8 cellular contexts compared by ENCODE assay signal in the genomic region with DNA sequence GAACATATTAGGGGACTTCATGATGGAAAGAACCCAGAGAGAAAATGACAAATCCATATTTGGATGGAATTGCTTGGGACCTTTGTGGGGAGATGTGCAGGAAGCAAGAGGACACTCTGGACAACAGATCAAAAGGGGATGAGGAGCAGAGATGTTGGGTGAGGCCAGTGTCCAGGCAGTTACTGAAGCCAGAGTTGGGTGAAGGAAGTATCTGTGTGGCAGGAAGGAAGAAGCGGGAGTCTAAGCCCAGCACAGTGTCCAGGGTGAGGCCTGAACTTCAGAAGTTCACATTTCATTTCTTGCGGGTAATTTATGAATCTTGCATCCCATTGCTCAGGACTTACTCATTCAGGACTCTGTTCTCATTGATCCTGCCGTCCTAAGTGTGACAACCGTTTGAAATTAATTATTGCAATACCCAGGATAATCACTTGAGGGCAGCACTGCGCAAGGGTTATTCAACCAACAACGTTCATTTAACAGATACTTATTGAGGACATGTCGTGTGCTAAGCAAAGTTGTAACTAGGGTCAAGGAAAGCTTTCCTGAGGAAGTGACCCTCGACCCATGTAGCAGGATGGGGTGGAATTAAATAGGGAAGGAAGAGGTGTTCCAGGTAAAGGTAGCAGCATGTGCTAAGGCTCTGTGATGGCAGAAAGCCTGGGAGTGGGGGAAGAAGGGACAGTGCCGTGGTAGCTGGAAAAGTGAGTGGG.
DNase-seq lines count a peak whose midpoint lies in the region; ATAC-seq and TF ChIP-seq lines count a peak whose summit lies in the region.

No MANE protein-coding gene starts in this region.

- H3K27ac Mint-ChIP-seq in activated CD8-positive, alpha-beta memory T cell treated with anti-CD3 and anti-CD28 coated beads, Interleukin-2, amount 10 ng/mL, durations not matched to agents 7 days and 5 days = no peak overlapping the region

- H3K4me3 ChIP-seq in NT2/D1 (ENCODE audit: insufficient read length, low read depth) = no peak overlapping the region
- H3K4me3 ChIP-seq in esophagus muscularis mucosa = no peak overlapping the region

- peaks cover 2% of the 10 kb centered on the region for H3K27me3 Mint-ChIP-seq in activated CD8-positive, alpha-beta memory T cell treated with anti-CD3 and anti-CD28 coated beads, Interleukin-2, amount 10 ng/mL, durations not matched to agents 7 days and 5 days

- peak; percentile 52 for ATAC-seq in HG02973 (IDR thresholded peaks at IDR 0.05; ENCODE audit: unreplicated experiment)
- peak; percentile 68 for ATAC-seq in activated CD8-positive, alpha-beta memory T cell treated with anti-CD3 and anti-CD28 coated beads, Interleukin-2, amount 10 ng/mL, durations not matched to agents 7 days and 5 days

- H3K4me1 Mint-ChIP-seq in activated CD8-positive, alpha-beta memory T cell treated with anti-CD3 and anti-CD28 coated beads, Interleukin-2, amount 10 ng/mL, durations not matched to agents 7 days and 5 days = peaks cover 11% of the 10 kb centered on the region

- H3K9me3 Mint-ChIP-seq in activated CD8-positive, alpha-beta memory T cell treated with anti-CD3 and anti-CD28 coated beads, Interleukin-2, amount 10 ng/mL, durations not matched to agents 7 days and 5 days (ENCODE audit: low read depth) = no peaks in the 10 kb centered on the region

- no peak for TF ChIP-seq EP300 in esophagus muscularis mucosa (IDR thresholded peaks at IDR 0.05)

- intact Hi-C loops in esophagus muscularis mucosa (cut with DNase I) = loop anchor here (10.0 kb wide), 1 partner anchor 118 kb away; no protein-coding TSS in a partner anchor

- CTCF ChIA-PET in activated CD8-positive, alpha-beta memory T cell treated with anti-CD3 and anti-CD28 coated beads, Interleukin-2, amount 10 ng/mL, durations not matched to agents 7 days and 5 days (lab: Charles Lee) = interaction anchor here (0.6 to 3.3 kb wide), 35 partner anchors 10 to 533 kb away, joined by 3 to 18 read pairs (median 4); a partner anchor contains a TSS

- H3K9me3 ChIP-seq in NT2/D1 (ENCODE audit: insufficient read depth, low read length) (0 out of 2 replicates have a peak, but pooled peaks cover 3% of the 10 kb centered on the region), esophagus muscularis mucosa (peaks cover 0 to 1% (median 0%) of the 10 kb centered on the region in 4 donors)

- TF ChIP-seq POLR2A in esophagus muscularis mucosa (IDR thresholded peaks at IDR 0.05; ENCODE audit: low read depth) = no peak

- DNase-seq in DMS153 treated with DMSO at 0.1 percent for 48 hours (lab: John Stamatoyannopoulos, UW; ENCODE audit: unreplicated experiment) = peak; percentile 7
- no peak for DNase-seq in DMS153 (lab: John Stamatoyannopoulos, UW)
- peak; percentile 38 for DNase-seq in NT2/D1 (ENCODE audit: low read depth, low spot score)
- peak; percentile 71 for DNase-seq in activated CD8-positive, alpha-beta memory T cell treated with anti-CD3 and anti-CD28 coated beads, Interleukin-2, amount 10 ng/mL, durations not matched to agents 7 days and 5 days
- no peak for DNase-seq in esophagus muscularis mucosa (ENCODE audit: extremely low spot score)
- DNase-seq in non-pigmented ciliary epithelial cell (ENCODE audit: low read depth) = peak; percentile 14
- DNase-seq in NCI-H187 (lab: John Stamatoyannopoulos, UW) = no peak

- H3K36me3 ChIP-seq in NT2/D1 (ENCODE audit: insufficient read depth, insufficient read length, low read length) = no peaks in the 10 kb centered on the region
- H3K36me3 ChIP-seq in esophagus muscularis mucosa = no peaks in the 10 kb centered on the region

- H3K27ac ChIP-seq in esophagus muscularis mucosa (replicated peaks in 1 of 4) = no peak overlapping the region

- 32% methylated on average over 9 of the region's 9 CpGs for WGBS in esophagus muscularis mucosa

- H3K4me1 ChIP-seq in NT2/D1 (ENCODE audit: insufficient read depth, insufficient read length) (no peaks in the 10 kb centered on the region), esophagus muscularis mucosa (peaks cover 0 to 13% (median 3%) of the 10 kb centered on the region in 4 donors)

- peaks cover 5% of the 10 kb centered on the region for H3K36me3 Mint-ChIP-seq in activated CD8-positive, alpha-beta memory T cell treated with anti-CD3 and anti-CD28 coated beads, Interleukin-2, amount 10 ng/mL, durations not matched to agents 7 days and 5 days

- H3K27me3 ChIP-seq in NT2/D1 (ENCODE audit: insufficient read depth, insufficient read length) (no peaks in the 10 kb centered on the region), esophagus muscularis mucosa (no peaks in the 10 kb centered on the region)

- H3K4me3 Mint-ChIP-seq in activated CD8-positive, alpha-beta memory T cell treated with anti-CD3 and anti-CD28 coated beads, Interleukin-2, amount 10 ng/mL, durations not matched to agents 7 days and 5 days = peak overlapping the region; percentile 13

- H3K9ac ChIP-seq in NT2/D1 (ENCODE audit: insufficient read length, low read depth) = no peak overlapping the region

- peak; percentile 42 to 61 (median 46) for TF ChIP-seq CTCF in esophagus muscularis mucosa (IDR thresholded peaks at IDR 0.05)

Comparison
In these comparisons a context has a peak if more than half of its experiments do, and no peak if none do; other contexts are left out.
1. DNase-seq: peak in DMS153 treated with DMSO at 0.1 percent for 48 hours (single experiment), NT2/D1 (single experiment), activated CD8-positive, alpha-beta memory T cell treated with anti-CD3 and anti-CD28 coated beads, Interleukin-2, amount 10 ng/mL, durations not matched to agents 7 days and 5 days (single experiment) and non-pigmented ciliary epithelial cell (single experiment); none in DMS153 (single experiment), esophagus muscularis mucosa (single experiment) and NCI-H187 (0 of 2).